34 cellular contexts compared by ENCODE assay signal in genomic region chr13:83167203-83167602, GRCh38.
"Had no signal": no experiment of that assay in that cellular context is flagged by ENCODE, and none has a peak within 500 bp of the region (broad histone marks: within the 10 kb centered on the region; RNA-seq: fewer than 3 reads in every experiment).

No MANE protein-coding gene starts in this region.

- H3K9me3 ChIP-seq: adrenal gland, body of pancreas, breast epithelium had no signal

- H3K27me3 ChIP-seq: adrenal gland, body of pancreas, brain microvascular endothelial cell, breast epithelium had no signal

- FAIRE-seq: astrocyte, colon, TTC549 had no signal

- DNase-seq: activated B cell treated with CpG ODN at 0.5 μM for 24 hours; activated CD4-positive, alpha-beta memory T cell treated with anti-CD3 and anti-CD28 coated beads for 36 hours; activated CD4-positive, alpha-beta T cell treated with anti-CD3 and anti-CD28 coated beads for 4 hours; activated CD4-positive, alpha-beta T cell treated with anti-CD3 and anti-CD28 coated beads, Interleukin-2, amount 10 ng/mL, durations not matched to agents 24 days and 14 days; activated CD4-positive, alpha-beta T cell treated with anti-CD3 and anti-CD28 coated beads, Interleukin-2, amount 50 U/mL, for 1 hour; activated CD4-positive, alpha-beta T cell treated with anti-CD3 and anti-CD28 coated beads, Interleukin-2, amount 50 U/mL, for 4 hours; activated CD4-positive, CD25-positive, alpha-beta regulatory T cell treated with anti-CD3 and anti-CD28 coated beads, Interleukin-2, amount 50 U/mL, for 72 hours; activated CD8-positive, alpha-beta memory T cell treated with anti-CD3 and anti-CD28 coated beads, Interleukin-2, amount 50 U/mL, for 4 hours; activated CD8-positive, alpha-beta T cell treated with anti-CD3 and anti-CD28 coated beads for 36 hours; activated effector memory CD4-positive, alpha-beta T cell treated with anti-CD3 and anti-CD28 coated beads, Interleukin-2, amount 50 U/mL, for 16 hours; activated gamma-delta T cell treated with Interleukin-2 at 50 U/mL for 16 hours; activated naive CD4-positive, alpha-beta T cell; activated naive CD4-positive, alpha-beta T cell treated with anti-CD3 and anti-CD28 coated beads for 36 hours; activated naive CD4-positive, alpha-beta T cell treated with anti-CD3 and anti-CD28 coated beads, Interleukin-2, amount 50 U/mL, for 16 hours; activated naive CD8-positive, alpha-beta T cell treated with anti-CD3 and anti-CD28 coated beads for 36 hours; activated T-cell treated with anti-CD3 and anti-CD28 coated beads for 4 hours; activated T-cell treated with anti-CD3 and anti-CD28 coated beads, Interleukin-2, amount 50 U/mL, for 1 hour; activated T-cell treated with anti-CD3 and anti-CD28 coated beads, Interleukin-2, amount 50 U/mL, for 4 hours; activated T-cell treated with anti-CD3 and anti-CD28 coated beads, Interleukin-2, amount 50 U/mL, for 72 hours; adrenal gland; amniotic stem cell; aorta; body of pancreas; brain microvascular endothelial cell; central memory CD4-positive, alpha-beta T cell; T-helper 2 cell; T-helper 9 cell had no signal

- H3K4me1 ChIP-seq: adrenal gland, body of pancreas, breast epithelium had no signal

- H3K36me3 ChIP-seq: adrenal gland, brain microvascular endothelial cell, breast epithelium had no signal

- H3K27ac ChIP-seq: adrenal gland, body of pancreas, brain microvascular endothelial cell, breast epithelium, VCaP had no signal

- H3K4me3 ChIP-seq: adrenal gland, body of pancreas, breast epithelium had no signal

- ATAC-seq: activated CD8-positive, alpha-beta T cell treated with anti-CD3 and anti-CD28 coated beads for 36 hours; activated naive CD4-positive, alpha-beta T cell treated with anti-CD3 and anti-CD28 coated beads, Interleukin-2, amount 50 U/mL, for 72 hours; activated T-cell treated with anti-CD3 and anti-CD28 coated beads, Interleukin-2, amount 50 U/mL, for 4 hours; activated T-cell treated with anti-CD3 and anti-CD28 coated beads, Interleukin-2, amount 50 U/mL, for 72 hours; activated T-helper 17 cell treated with anti-CD3 and anti-CD28 coated beads, Interleukin-2, amount 50 U/mL, for 72 hours; body of pancreas had no signal
